Comparison of ENCODE assay signal across 8 cellular contexts in genomic region chr7:154929006-154929726, GRCh38.
DNase-seq lines count a peak whose midpoint lies in the region; ATAC-seq, FAIRE-seq and TF ChIP-seq lines count a peak whose summit lies in the region.

No MANE protein-coding gene starts in this region.

- no peak overlapping the region for H3K23ac ChIP-seq in H1 (ENCODE audit: insufficient read length)

- no peak overlapping the region for H4K5ac ChIP-seq in H1 (ENCODE audit: insufficient read length, low read depth, low read length)

- no peaks in the 10 kb centered on the region for H3K27me3 ChIP-seq in GM06990 (replicated peaks; ENCODE audit: control insufficient read depth, insufficient read depth, low read length)
- peaks cover 19% of the 10 kb centered on the region; the same call in 1 of the 2 replicates for H3K27me3 ChIP-seq in MM.1S (replicated peaks; ENCODE audit: insufficient read depth, low read length)
- H3K27me3 ChIP-seq in H1 (replicated peaks in 1 of 4; ENCODE audit: control insufficient read depth in 3 of 4, extremely low read depth in 1 of 4, insufficient read depth in 3 of 4, low read length in 3 of 4), result no peaks in the 10 kb centered on the region
- no peaks in the 10 kb centered on the region for H3K27me3 ChIP-seq in rectal smooth muscle tissue (ENCODE audit: control insufficient read depth, insufficient read depth, low read length)

- H3K9me3 ChIP-seq in MM.1S (replicated peaks; ENCODE audit: insufficient read depth, low read length), result no peaks in the 10 kb centered on the region
- H3K9me3 ChIP-seq in H1 (ENCODE audit: insufficient read depth in 2 of 2, low read depth in 1 of 2, low read length in 1 of 2), result peaks cover 15 to 18% of the 10 kb centered on the region in 2 experiments

- peak overlapping the region; percentile 89; the same call in 1 of the 2 replicates for H4K8ac ChIP-seq in H1 (ENCODE audit: extremely low read depth, insufficient read depth, low read length)

- H3K4me3 ChIP-seq in GM06990 (replicated peaks; ENCODE audit: low read depth, low read length) (peak overlapping the region; percentile 70), MM.1S (ENCODE audit: low read length) (peak overlapping the region; percentile 77), H1 (ENCODE audit: extremely low read depth in 1 of 4, insufficient read depth in 2 of 4, low read depth in 3 of 4, low read length in 4 of 4) (no peak overlapping the region), rectal smooth muscle tissue (ENCODE audit: low read length) (peak overlapping the region; percentile 75)

- H3K18ac ChIP-seq in H1 (ENCODE audit: extremely low read depth, low read length), result no peak overlapping the region

- TF ChIP-seq CTCF in GM06990 (IDR thresholded peaks at IDR 0.05; ENCODE audit: insufficient read depth, low read length, poor library complexity, severe bottlenecking) (no peak), MM.1S (IDR thresholded peaks at IDR 0.05; ENCODE audit: low read length) (no peak), H1 (IDR thresholded peaks at IDR 0.05; ENCODE audit: control extremely low read depth in 1 of 3, insufficient read depth in 1 of 3, low read depth in 1 of 3, low read length in 3 of 3) (no peak)

- H4K20me1 ChIP-seq in MM.1S (ENCODE audit: insufficient read depth, low read length) (no peaks in the 10 kb centered on the region), H1 (replicated peaks in 1 of 2; ENCODE audit: control insufficient read depth in 1 of 2, insufficient read depth in 2 of 2, low read length in 2 of 2) (no peaks in the 10 kb centered on the region)

- H2BK20ac ChIP-seq in H1 (ENCODE audit: low read length), result no peak overlapping the region

- H3K36me3 ChIP-seq in GM06990 (ENCODE audit: control insufficient read depth, insufficient read depth, low read length), result no peaks in the 10 kb centered on the region
- H3K36me3 ChIP-seq in MM.1S (replicated peaks; ENCODE audit: insufficient read depth, low read length), result no peaks in the 10 kb centered on the region
- peaks cover 0 to 5% (median 0%) of the 10 kb centered on the region in 4 experiments; a peak in 2 of 8 replicates for H3K36me3 ChIP-seq in H1 (ENCODE audit: control insufficient read depth in 2 of 4, insufficient read depth in 4 of 4, low read length in 3 of 4)
- H3K36me3 ChIP-seq in rectal smooth muscle tissue (ENCODE audit: control insufficient read depth, insufficient read depth, low read length), result no peaks in the 10 kb centered on the region

- H3K56ac ChIP-seq in H1 (replicated peaks; ENCODE audit: insufficient read length, low read depth, low read length), result no peak overlapping the region

- peak overlapping the region; percentile 96 for H3K4me2 ChIP-seq in MM.1S (ENCODE audit: low read depth, low read length)
- no peak overlapping the region for H3K4me2 ChIP-seq in H1 (ENCODE audit: insufficient read depth in 1 of 2, low read depth in 2 of 2, low read length in 2 of 2)

- no peak for TF ChIP-seq EP300 in H1 (IDR thresholded peaks at IDR 0.05; ENCODE audit: borderline replicate concordance in 1 of 2, low read depth in 2 of 2, low read length in 2 of 2)

- H4K91ac ChIP-seq in H1 (replicated peaks; ENCODE audit: insufficient read length, low read length), result peak overlapping the region; percentile 1

- WGBS in H1 (ENCODE audit: extremely low coverage in 1 of 2, insufficient coverage in 1 of 2, insufficient read length in 1 of 2, insufficient replicate concordance in 2 of 2, low coverage in 1 of 2, low lambda C conversion rate in 2 of 2, missing lambda C conversion rate in 1 of 2), 2 experiments, result 86% methylated on average over 9 of the region's 9 CpGs; no CpG with 5 or more reads in 1 of the 2 experiments

- no peak for ATAC-seq in GM21619 (IDR thresholded peaks at IDR 0.05; ENCODE audit: unreplicated experiment)
- ATAC-seq in GM19463 (IDR thresholded peaks at IDR 0.05; ENCODE audit: unreplicated experiment), result no peak

- H2AK5ac ChIP-seq in H1 (ENCODE audit: low read depth, low read length), result no peak overlapping the region

- no peaks in the 10 kb centered on the region for H3K9me2 ChIP-seq in MM.1S (replicated peaks; ENCODE audit: insufficient read depth, low read length)

- no peak overlapping the region for H2BK5ac ChIP-seq in H1 (ENCODE audit: low read depth, low read length)

- FAIRE-seq in H1 (lab: Jason Lieb, UNC), result no peak

- H2BK15ac ChIP-seq in H1 (ENCODE audit: low read length), result no peak overlapping the region

- no peak for TF ChIP-seq RAD21 in H1 (IDR thresholded peaks at IDR 0.05 in 1 of 2, conservative IDR thresholded peaks at IDR 0.05 in 1 of 2; ENCODE audit: low read depth in 2 of 2, low read length in 2 of 2)

- H3K79me2 ChIP-seq in MM.1S (ENCODE audit: low read length), result no peaks in the 10 kb centered on the region
- H3K79me2 ChIP-seq in H1 (ENCODE audit: control insufficient read depth in 1 of 2, insufficient read depth in 2 of 2, low read length in 2 of 2), result no peaks in the 10 kb centered on the region

- H3K27ac ChIP-seq in MM.1S (ENCODE audit: low read length), result no peak overlapping the region; the same call in 1 of the 2 replicates
- H3K27ac ChIP-seq in H1 (ENCODE audit: low read depth, low read length), result no peak overlapping the region
- peak overlapping the region; percentile 80 for H3K27ac ChIP-seq in rectal smooth muscle tissue (ENCODE audit: low read depth, low read length)

- H3K23me2 ChIP-seq in H1 (ENCODE audit: low read depth, low read length), result no peaks in the 10 kb centered on the region

- POLR2A ChIA-PET in H1 (lab: Charles Lee; ENCODE audit: partially characterized antibody), result interaction anchor here (0.6 to 1.0 kb wide), 2 partner anchors 14 to 24 kb away, joined by 3 read pairs; no protein-coding TSS in a partner anchor

- H2AFZ ChIP-seq in MM.1S (ENCODE audit: low read length), result peak overlapping the region; percentile 92
- peak overlapping the region; percentile 55; the same call in 1 of the 2 replicates for H2AFZ ChIP-seq in H1 (ENCODE audit: low read length)

- CTCF ChIA-PET in H1 (lab: Charles Lee; ENCODE audit: partially characterized antibody), result interaction anchor here (0.6 to 5.1 kb wide), 9 partner anchors 11 to 605 kb away, joined by 3 to 58 read pairs (median 5); no protein-coding TSS in a partner anchor

- H2BK120ac ChIP-seq in H1 (replicated peaks; ENCODE audit: low read depth, low read length), result no peak overlapping the region

- H3F3A ChIP-seq in MM.1S (ENCODE audit: insufficient read depth, low read length), result peaks cover 6% of the 10 kb centered on the region; the same call in 1 of the 2 replicates

- H3K14ac ChIP-seq in H1 (ENCODE audit: insufficient read length), result no peak overlapping the region

- no peaks in the 10 kb centered on the region for H3K4me1 ChIP-seq in MM.1S (ENCODE audit: low read length)
- peaks cover 0 to 6% (median 4%) of the 10 kb centered on the region in 4 experiments; a peak in 5 of 7 replicates for H3K4me1 ChIP-seq in H1 (replicated peaks in 1 of 4; ENCODE audit: control insufficient read depth in 3 of 4, insufficient read depth in 4 of 4, low read length in 3 of 4)
- no peaks in the 10 kb centered on the region for H3K4me1 ChIP-seq in rectal smooth muscle tissue (ENCODE audit: control insufficient read depth, insufficient read depth, low read length)

- H3K79me1 ChIP-seq in H1 (ENCODE audit: low read depth, low read length), result no peaks in the 10 kb centered on the region

- no peak overlapping the region for H2BK12ac ChIP-seq in H1 (ENCODE audit: low read depth, low read length)

- DNase-seq in GM06990 (ENCODE audit: extremely low read depth, insufficient read length), result no peak
- no peak for DNase-seq in MM.1S
- DNase-seq in H1 (ENCODE audit: low read depth in 1 of 2, low spot score in 2 of 2), result no peak
- no peak for DNase-seq in NCI-H1436 (lab: John Stamatoyannopoulos, UW)
- DNase-seq in NCI-H1436 treated with DMSO at 0.1 percent for 48 hours (lab: John Stamatoyannopoulos, UW), result no peak

- no peak overlapping the region for H3K4ac ChIP-seq in H1 (replicated peaks; ENCODE audit: insufficient read length, low read depth, low read length)

- no peak for TF ChIP-seq POLR2A in H1 (IDR thresholded peaks at IDR 0.05; ENCODE audit: control extremely low read depth in 1 of 2, low read depth in 2 of 2, low read length in 2 of 2)

- peak overlapping the region; percentile 34; the same call in 1 of the 2 replicates for H3K9ac ChIP-seq in MM.1S (ENCODE audit: low read length)
- H3K9ac ChIP-seq in H1 (replicated peaks in 1 of 4; ENCODE audit: extremely low read depth in 1 of 4, low read depth in 3 of 4, low read length in 3 of 4), result no peak overlapping the region
- H3K9ac ChIP-seq in rectal smooth muscle tissue (ENCODE audit: low read length), result peak overlapping the region; percentile 35

TF ChIP-seq in H1, 55 proteins besides CTCF, POLR2A, EP300 and RAD21:
- TF ChIP-seq USF2 (IDR thresholded peaks at IDR 0.05; ENCODE audit: low read length) (no peak), CBX8 (IDR thresholded peaks at IDR 0.05; ENCODE audit: borderline replicate concordance, low read depth, low read length) (no peak), TAF1 (IDR thresholded peaks at IDR 0.05; ENCODE audit: low read depth, low read length) (no peak), CEBPB (IDR thresholded peaks at IDR 0.05; ENCODE audit: low read depth, low read length) (no peak), NRF1 (IDR thresholded peaks at IDR 0.05; ENCODE audit: low read depth, low read length) (no peak), RFX5 (IDR thresholded peaks at IDR 0.05; ENCODE audit: borderline replicate concordance, low read depth, low read length) (no peak)
- TF ChIP-seq, protein P1, sequence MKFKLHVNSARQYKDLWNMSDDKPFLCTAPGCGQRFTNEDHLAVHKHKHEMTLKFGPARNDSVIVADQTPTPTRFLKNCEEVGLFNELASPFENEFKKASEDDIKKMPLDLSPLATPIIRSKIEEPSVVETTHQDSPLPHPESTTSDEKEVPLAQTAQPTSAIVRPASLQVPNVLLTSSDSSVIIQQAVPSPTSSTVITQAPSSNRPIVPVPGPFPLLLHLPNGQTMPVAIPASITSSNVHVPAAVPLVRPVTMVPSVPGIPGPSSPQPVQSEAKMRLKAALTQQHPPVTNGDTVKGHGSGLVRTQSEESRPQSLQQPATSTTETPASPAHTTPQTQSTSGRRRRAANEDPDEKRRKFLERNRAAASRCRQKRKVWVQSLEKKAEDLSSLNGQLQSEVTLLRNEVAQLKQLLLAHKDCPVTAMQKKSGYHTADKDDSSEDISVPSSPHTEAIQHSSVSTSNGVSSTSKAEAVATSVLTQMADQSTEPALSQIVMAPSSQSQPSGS (IDR thresholded peaks at IDR 0.05; ENCODE audit: low read length), result no peak

Comparison
In these comparisons a context has a peak if more than half of its experiments do, and no peak if none do; other contexts are left out.
1. H3K4me3 ChIP-seq: peak in GM06990 (single experiment), MM.1S (single experiment) and rectal smooth muscle tissue (single experiment); none in H1 (0 of 4).
2. H3K9ac ChIP-seq: peak in MM.1S (single experiment) and rectal smooth muscle tissue (single experiment); none in H1 (0 of 4).